Comparison of ENCODE assay signal across 1 cellular context in the genomic region with DNA sequence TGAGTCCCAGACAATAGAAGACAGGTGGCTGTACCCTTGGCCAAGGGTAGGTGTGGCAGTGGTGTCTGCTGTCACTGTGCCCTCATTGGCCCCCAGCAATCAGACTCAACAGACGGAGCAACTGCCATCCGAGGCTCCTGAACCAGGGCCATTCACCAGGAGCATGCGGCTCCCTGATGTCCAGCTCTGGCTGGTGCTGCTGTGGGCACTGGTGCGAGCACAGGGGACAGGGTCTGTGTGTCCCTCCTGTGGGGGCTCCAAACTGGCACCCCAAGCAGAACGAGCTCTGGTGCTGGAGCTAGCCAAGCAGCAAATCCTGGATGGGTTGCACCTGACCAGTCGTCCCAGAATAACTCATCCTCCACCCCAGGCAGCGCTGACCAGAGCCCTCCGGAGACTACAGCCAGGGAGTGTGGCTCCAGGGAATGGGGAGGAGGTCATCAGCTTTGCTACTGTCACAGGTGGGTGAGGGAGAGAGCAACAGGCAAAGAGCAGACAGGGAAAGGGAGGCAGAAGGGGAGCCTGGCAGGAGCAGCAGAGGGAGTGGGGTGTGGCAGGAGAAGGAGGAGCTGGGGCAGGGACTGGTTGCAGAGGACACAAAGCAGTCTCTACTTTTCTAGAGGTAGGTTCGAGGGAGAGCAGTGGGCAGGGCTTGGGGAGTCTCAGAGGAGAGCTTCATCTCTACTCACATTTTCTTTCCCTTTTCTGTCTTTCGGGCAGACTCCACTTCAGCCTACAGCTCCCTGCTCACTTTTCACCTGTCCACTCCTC.
TF ChIP-seq lines count a peak whose summit lies in the region.

No MANE protein-coding gene starts in this region.

TF ChIP-seq in K562, 482 proteins besides CTCF, POLR2A, EP300 and RAD21 (continued from another document):
- TF ChIP-seq, protein P1, sequence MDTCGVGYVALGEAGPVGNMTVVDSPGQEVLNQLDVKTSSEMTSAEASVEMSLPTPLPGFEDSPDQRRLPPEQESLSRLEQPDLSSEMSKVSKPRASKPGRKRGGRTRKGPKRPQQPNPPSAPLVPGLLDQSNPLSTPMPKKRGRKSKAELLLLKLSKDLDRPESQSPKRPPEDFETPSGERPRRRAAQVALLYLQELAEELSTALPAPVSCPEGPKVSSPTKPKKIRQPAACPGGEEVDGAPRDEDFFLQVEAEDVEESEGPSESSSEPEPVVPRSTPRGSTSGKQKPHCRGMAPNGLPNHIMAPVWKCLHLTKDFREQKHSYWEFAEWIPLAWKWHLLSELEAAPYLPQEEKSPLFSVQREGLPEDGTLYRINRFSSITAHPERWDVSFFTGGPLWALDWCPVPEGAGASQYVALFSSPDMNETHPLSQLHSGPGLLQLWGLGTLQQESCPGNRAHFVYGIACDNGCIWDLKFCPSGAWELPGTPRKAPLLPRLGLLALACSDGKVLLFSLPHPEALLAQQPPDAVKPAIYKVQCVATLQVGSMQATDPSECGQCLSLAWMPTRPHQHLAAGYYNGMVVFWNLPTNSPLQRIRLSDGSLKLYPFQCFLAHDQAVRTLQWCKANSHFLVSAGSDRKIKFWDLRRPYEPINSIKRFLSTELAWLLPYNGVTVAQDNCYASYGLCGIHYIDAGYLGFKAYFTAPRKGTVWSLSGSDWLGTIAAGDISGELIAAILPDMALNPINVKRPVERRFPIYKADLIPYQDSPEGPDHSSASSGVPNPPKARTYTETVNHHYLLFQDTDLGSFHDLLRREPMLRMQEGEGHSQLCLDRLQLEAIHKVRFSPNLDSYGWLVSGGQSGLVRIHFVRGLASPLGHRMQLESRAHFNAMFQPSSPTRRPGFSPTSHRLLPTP (IDR thresholded peaks at IDR 0.05; ENCODE audit: borderline replicate concordance, extremely low read depth, insufficient read length), result no peak
